17 cellular contexts compared by ENCODE assay signal in genomic region chr4:121479801-121480200, GRCh38.
"Had no signal": no experiment of that assay in that cellular context is flagged by ENCODE, and none has a peak within 500 bp of the region (broad histone marks: within the 10 kb centered on the region; RNA-seq: fewer than 3 reads in every experiment).

No MANE protein-coding gene starts in this region.

- H3K4me1 ChIP-seq: left lung, neural progenitor cell, prostate gland had no signal

- H3K9ac ChIP-seq: neural progenitor cell had no signal

- H3K4me2 ChIP-seq: neural progenitor cell, smooth muscle cell had no signal

- H3K27me3 ChIP-seq: left lung, neural progenitor cell had no signal

- H3K36me3 Mint-ChIP-seq: activated CD4-positive, alpha-beta memory T cell treated with anti-CD3 and anti-CD28 coated beads for 36 hours; activated naive CD8-positive, alpha-beta T cell treated with anti-CD3 and anti-CD28 coated beads for 36 hours; neural progenitor cell had no signal

- H3K4me1 Mint-ChIP-seq: activated B cell treated with CpG ODN at 0.5 μM for 24 hours; activated naive CD8-positive, alpha-beta T cell treated with anti-CD3 and anti-CD28 coated beads for 36 hours; neural progenitor cell had no signal

- H3K36me3 ChIP-seq: left lung, neural progenitor cell, prostate gland, thoracic aorta had no signal

- H3K27ac Mint-ChIP-seq: activated B cell treated with CpG ODN at 0.5 μM for 24 hours; activated CD4-positive, alpha-beta memory T cell treated with anti-CD3 and anti-CD28 coated beads for 36 hours; activated naive CD8-positive, alpha-beta T cell treated with anti-CD3 and anti-CD28 coated beads for 36 hours; neural progenitor cell had no signal

- H2AFZ ChIP-seq: neural progenitor cell had no signal

- H3K9me3 ChIP-seq: left lung, prostate gland, thoracic aorta had no signal

- ATAC-seq: left lung, right cardiac atrium had no signal

- H3K9me3 Mint-ChIP-seq: activated B cell treated with CpG ODN at 0.5 μM for 24 hours; activated CD4-positive, alpha-beta memory T cell treated with anti-CD3 and anti-CD28 coated beads for 36 hours; activated naive CD8-positive, alpha-beta T cell treated with anti-CD3 and anti-CD28 coated beads for 36 hours had no signal

- H3K4me3 Mint-ChIP-seq: activated B cell treated with CpG ODN at 0.5 μM for 24 hours; activated CD4-positive, alpha-beta memory T cell treated with anti-CD3 and anti-CD28 coated beads for 36 hours; activated naive CD8-positive, alpha-beta T cell treated with anti-CD3 and anti-CD28 coated beads for 36 hours; neural progenitor cell had no signal

- DNase-seq: activated B cell treated with CpG ODN at 0.5 μM for 24 hours; activated CD4-positive, alpha-beta memory T cell treated with anti-CD3 and anti-CD28 coated beads for 36 hours; activated CD4-positive, alpha-beta T cell treated with anti-CD3 and anti-CD28 coated beads for 4 hours; activated naive CD4-positive, alpha-beta T cell; activated naive CD8-positive, alpha-beta T cell treated with anti-CD3 and anti-CD28 coated beads for 36 hours; activated T-cell treated with anti-CD3 and anti-CD28 coated beads for 4 hours; amniotic stem cell; erythroblast; hypothalamus; kidney; left lung; right cardiac atrium; stimulated activated CD4-positive, alpha-beta T cell treated with anti-CD3 and anti-CD28 coated beads, Interleukin-4, amount 100 ng/mL, for 1 hour had no signal

- H3K4me3 ChIP-seq: left lung, neural progenitor cell, prostate gland, smooth muscle cell, thoracic aorta had no signal

- H3K27ac ChIP-seq: left lung, neural progenitor cell, prostate gland, thoracic aorta had no signal
